18 cellular contexts compared by ENCODE assay signal in the genomic region with DNA sequence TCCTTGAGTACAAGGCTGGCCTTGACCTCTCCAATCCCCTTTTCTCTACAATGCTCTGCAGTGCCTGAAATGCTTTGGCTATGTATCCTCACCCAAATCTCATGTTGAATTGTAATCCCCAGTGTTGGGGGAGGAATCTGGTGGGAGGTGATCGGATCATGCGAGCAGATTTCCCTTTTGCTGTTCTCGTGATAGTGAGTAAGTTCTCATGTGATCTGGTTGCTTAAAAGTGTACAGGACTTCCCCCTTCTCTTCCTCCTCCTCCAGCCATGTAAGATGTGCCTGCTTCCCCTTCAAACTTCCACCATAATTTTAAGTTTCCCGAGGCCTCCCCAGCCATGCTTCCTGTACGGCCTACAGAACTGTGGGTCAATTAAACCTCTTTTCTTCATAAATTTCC.
"Had no signal": no experiment of that assay in that cellular context is flagged by ENCODE, and none has a peak within 500 bp of the region (broad histone marks: within the 10 kb centered on the region; RNA-seq: fewer than 3 reads in every experiment).

No MANE protein-coding gene starts in this region.

- DNase-seq: activated B cell treated with CpG ODN at 0.5 μM for 24 hours; activated CD4-positive, alpha-beta T cell treated with anti-CD3 and anti-CD28 coated beads for 48 hours; activated CD8-positive, alpha-beta memory T cell treated with anti-CD3 and anti-CD28 coated beads, Interleukin-2, amount 50 U/mL, for 4 hours; activated CD8-positive, alpha-beta T cell treated with anti-CD3 and anti-CD28 coated beads, Interleukin-2, amount 10 ng/mL, durations not matched to agents 7 days and 5 days; activated effector memory CD4-positive, alpha-beta T cell treated with Interleukin-2 at 50 U/mL for 16 hours; activated naive CD4-positive, alpha-beta T cell treated with anti-CD3 and anti-CD28 coated beads, Interleukin-2, amount 50 U/mL, for 16 hours; activated T-cell treated with anti-CD3 and anti-CD28 coated beads, Interleukin-2, amount 50 U/mL, for 4 hours; dermis blood vessel endothelial cell; effector memory CD4-positive, alpha-beta T cell; foreskin keratinocyte; glutamatergic neuron; hypothalamus; midbrain; nephron progenitor cell; stimulated activated CD4-positive, alpha-beta T cell treated with anti-CD3 and anti-CD28 coated beads, Interleukin-4, amount 100 ng/mL, for 24 hours; upper lobe of left lung had no signal

- ATAC-seq: activated CD8-positive, alpha-beta T cell treated with anti-CD3 and anti-CD28 coated beads, Interleukin-2, amount 10 ng/mL, durations not matched to agents 7 days and 5 days; activated T-cell treated with anti-CD3 and anti-CD28 coated beads, Interleukin-2, amount 50 U/mL, for 4 hours; foreskin keratinocyte; sciatic nerve; stimulated activated memory B cell treated with anti-CD40 and anti-IgM and Interleukin-4, amounts not matched to agents 10 μg/mL and 1 μg/mL and 100 μg/mL, for 72 hours had no signal

- H3K27me3 Mint-ChIP-seq: stimulated activated memory B cell treated with anti-CD40 and anti-IgM and Interleukin-4, amounts not matched to agents 10 μg/mL and 1 μg/mL and 100 μg/mL, for 72 hours had no signal

- H3K9me3 Mint-ChIP-seq: activated B cell treated with CpG ODN at 0.5 μM for 24 hours; activated T-cell treated with anti-CD3 and anti-CD28 coated beads, Interleukin-2, amount 50 U/mL, for 4 hours; nephron progenitor cell; stimulated activated memory B cell treated with anti-CD40 and anti-IgM and Interleukin-4, amounts not matched to agents 10 μg/mL and 1 μg/mL and 100 μg/mL, for 72 hours had no signal

- H3K4me1 Mint-ChIP-seq: activated B cell treated with CpG ODN at 0.5 μM for 24 hours had no signal

- H3K4me3 Mint-ChIP-seq: activated B cell treated with CpG ODN at 0.5 μM for 24 hours; activated CD8-positive, alpha-beta T cell treated with anti-CD3 and anti-CD28 coated beads, Interleukin-2, amount 10 ng/mL, durations not matched to agents 7 days and 5 days; activated T-cell treated with anti-CD3 and anti-CD28 coated beads, Interleukin-2, amount 50 U/mL, for 4 hours; nephron progenitor cell; stimulated activated memory B cell treated with anti-CD40 and anti-IgM and Interleukin-4, amounts not matched to agents 10 μg/mL and 1 μg/mL and 100 μg/mL, for 72 hours had no signal

- H3K27ac Mint-ChIP-seq: activated B cell treated with CpG ODN at 0.5 μM for 24 hours; activated CD8-positive, alpha-beta T cell treated with anti-CD3 and anti-CD28 coated beads, Interleukin-2, amount 10 ng/mL, durations not matched to agents 7 days and 5 days; nephron progenitor cell; stimulated activated memory B cell treated with anti-CD40 and anti-IgM and Interleukin-4, amounts not matched to agents 10 μg/mL and 1 μg/mL and 100 μg/mL, for 72 hours had no signal
